In genomic region chr6:34447915-34448314, GRCh38 we compare ENCODE assay signal across 16 cellular contexts. TPM values are rescaled to one million over a fixed set of nuclear protein-coding genes. Genes with fewer than 3 reads are reported as not detected.
A peak's percentile ranks its signal among the peaks of the same experiment; 100 is the strongest.
DNase-seq lines count a peak whose midpoint lies in the region; ATAC-seq and TF ChIP-seq lines count a peak whose summit lies in the region.
"Had no signal": no experiment of that assay in that cellular context is flagged by ENCODE, and none has a peak within 500 bp of the region (broad histone marks: within the 10 kb centered on the region; RNA-seq: fewer than 3 reads in every experiment).

No MANE protein-coding gene starts in this region.

- ATAC-seq in foreskin keratinocyte (peak; percentile 29), upper lobe of right lung (peak; percentile 89)
- ATAC-seq in activated T-cell treated with anti-CD3 and anti-CD28 coated beads, Interleukin-2, amount 50 U/mL, for 4 hours, result no peak
- ATAC-seq: heart left ventricle; naive thymus-derived CD8-positive, alpha-beta T cell; stimulated activated naive CD8-positive, alpha-beta T cell treated with anti-CD3 and anti-CD28 coated beads, Interleukin-15, amount 100 ng/mL, for 72 hours had no signal

- H3K27me3 ChIP-seq in foreskin keratinocyte (no peaks in the 10 kb centered on the region), upper lobe of right lung (no peaks in the 10 kb centered on the region), tibial nerve (no peaks in the 10 kb centered on the region)
- H3K27me3 ChIP-seq: heart left ventricle, right lobe of liver had no signal

- no peak overlapping the region for H3K4me3 ChIP-seq in upper lobe of right lung
- H3K4me3 ChIP-seq in tibial nerve, result no peak overlapping the region
- H3K4me3 ChIP-seq: GM23248, heart left ventricle, left ventricle myocardium inferior, right lobe of liver had no signal

- TF ChIP-seq POLR2A in tibial nerve (IDR thresholded peaks at IDR 0.05), result no peak

- H3K36me3 Mint-ChIP-seq in mesothelial cell of epicardium, result no peaks in the 10 kb centered on the region
- no peaks in the 10 kb centered on the region for H3K36me3 Mint-ChIP-seq in activated T-cell treated with anti-CD3 and anti-CD28 coated beads, Interleukin-2, amount 50 U/mL, for 4 hours (ENCODE audit: insufficient read depth)
- H3K36me3 Mint-ChIP-seq: activated naive CD8-positive, alpha-beta T cell treated with anti-CD3 and anti-CD28 coated beads, Interleukin-2, amount 10 ng/mL, durations not matched to agents 7 days and 5 days had no signal

- intact Hi-C loops in upper lobe of right lung (cut with DNase I), result no loop called here

- peaks cover 5% of the 10 kb centered on the region for H3K4me1 Mint-ChIP-seq in mesothelial cell of epicardium
- H3K4me1 Mint-ChIP-seq in activated T-cell treated with anti-CD3 and anti-CD28 coated beads, Interleukin-2, amount 50 U/mL, for 4 hours (ENCODE audit: low read depth), result no peaks in the 10 kb centered on the region
- H3K4me1 Mint-ChIP-seq: activated naive CD8-positive, alpha-beta T cell treated with anti-CD3 and anti-CD28 coated beads, Interleukin-2, amount 10 ng/mL, durations not matched to agents 7 days and 5 days; naive thymus-derived CD8-positive, alpha-beta T cell; stimulated activated naive CD8-positive, alpha-beta T cell treated with anti-CD3 and anti-CD28 coated beads, Interleukin-15, amount 100 ng/mL, for 72 hours had no signal

- H3K27me3 Mint-ChIP-seq in mesothelial cell of epicardium (ENCODE audit: low read depth), result no peaks in the 10 kb centered on the region
- H3K27me3 Mint-ChIP-seq in activated T-cell treated with anti-CD3 and anti-CD28 coated beads, Interleukin-2, amount 50 U/mL, for 4 hours (ENCODE audit: low read depth), result no peaks in the 10 kb centered on the region
- H3K27me3 Mint-ChIP-seq: stimulated activated naive CD8-positive, alpha-beta T cell treated with anti-CD3 and anti-CD28 coated beads, Interleukin-15, amount 100 ng/mL, for 72 hours had no signal

- peaks cover 5% of the 10 kb centered on the region for H3K9me3 Mint-ChIP-seq in mesothelial cell of epicardium
- peaks cover 5% of the 10 kb centered on the region for H3K9me3 Mint-ChIP-seq in activated T-cell treated with anti-CD3 and anti-CD28 coated beads, Interleukin-2, amount 50 U/mL, for 4 hours
- H3K9me3 Mint-ChIP-seq: activated naive CD8-positive, alpha-beta T cell treated with anti-CD3 and anti-CD28 coated beads, Interleukin-2, amount 10 ng/mL, durations not matched to agents 7 days and 5 days had no signal

- TF ChIP-seq EP300 in tibial nerve (IDR thresholded peaks at IDR 0.05), result no peak

- H3K9me3 ChIP-seq in upper lobe of right lung (no peaks in the 10 kb centered on the region), tibial nerve (peaks cover 0 to 10% (median 0%) of the 10 kb centered on the region in 4 donors)
- H3K9me3 ChIP-seq: right lobe of liver had no signal

- TF ChIP-seq CTCF in foreskin keratinocyte (conservative IDR thresholded peaks at IDR 0.05), result no peak
- no peak for TF ChIP-seq CTCF in upper lobe of right lung (IDR thresholded peaks at IDR 0.05)
- no peak for TF ChIP-seq CTCF in mesothelial cell of epicardium (IDR thresholded peaks at IDR 0.05; ENCODE audit: unreplicated experiment)
- no peak for TF ChIP-seq CTCF in tibial nerve (IDR thresholded peaks at IDR 0.05)

- 63 to 75% methylated on average over 5 of the region's 5 CpGs for WGBS in tibial nerve, 2 donors

- H3K4me1 ChIP-seq in foreskin keratinocyte (no peaks in the 10 kb centered on the region), upper lobe of right lung (no peaks in the 10 kb centered on the region), tibial nerve (no peaks in the 10 kb centered on the region)
- H3K4me1 ChIP-seq: heart left ventricle, left ventricle myocardium inferior, right lobe of liver had no signal

- H3K27ac ChIP-seq in foreskin keratinocyte, result no peak overlapping the region
- H3K27ac ChIP-seq in upper lobe of right lung, result no peak overlapping the region
- no peak overlapping the region for H3K27ac ChIP-seq in tibial nerve
- H3K27ac ChIP-seq: GM23248, heart left ventricle, left ventricle myocardium inferior, right lobe of liver had no signal

- H3K36me3 ChIP-seq in upper lobe of right lung (no peaks in the 10 kb centered on the region), tibial nerve (no peaks in the 10 kb centered on the region)
- H3K36me3 ChIP-seq: heart left ventricle, left ventricle myocardium inferior, right lobe of liver had no signal

- H3K27ac Mint-ChIP-seq in mesothelial cell of epicardium, result no peak overlapping the region
- H3K27ac Mint-ChIP-seq: activated naive CD8-positive, alpha-beta T cell treated with anti-CD3 and anti-CD28 coated beads, Interleukin-2, amount 10 ng/mL, durations not matched to agents 7 days and 5 days had no signal

- H3K4me3 Mint-ChIP-seq in mesothelial cell of epicardium, result no peak overlapping the region
- no peak overlapping the region for H3K4me3 Mint-ChIP-seq in activated T-cell treated with anti-CD3 and anti-CD28 coated beads, Interleukin-2, amount 50 U/mL, for 4 hours
- H3K4me3 Mint-ChIP-seq: activated naive CD8-positive, alpha-beta T cell treated with anti-CD3 and anti-CD28 coated beads, Interleukin-2, amount 10 ng/mL, durations not matched to agents 7 days and 5 days; naive thymus-derived CD8-positive, alpha-beta T cell; stimulated activated naive CD8-positive, alpha-beta T cell treated with anti-CD3 and anti-CD28 coated beads, Interleukin-15, amount 100 ng/mL, for 72 hours had no signal

- peak; percentile 24 for DNase-seq in stimulated activated CD4-positive, alpha-beta T cell treated with anti-CD3 and anti-CD28 coated beads, Interleukin-15, amount 100 ng/mL, for 24 hours
- no peak for DNase-seq in stimulated activated CD4-positive, alpha-beta T cell treated with anti-CD3 and anti-CD28 coated beads, Interleukin-4, amount 100 ng/mL, for 24 hours
- DNase-seq in NOMO-1 (lab: John Stamatoyannopoulos, UW; ENCODE audit: unreplicated experiment in 2 of 2) (peak; percentile 27 to 31), foreskin keratinocyte (no peak), upper lobe of right lung (peak; percentile 77), mesothelial cell of epicardium (ENCODE audit: low spot score in 2 of 2, unreplicated experiment in 2 of 2) (no peak), tibial nerve (ENCODE audit: low spot score in 2 of 2) (no peak)
- DNase-seq in activated T-cell treated with anti-CD3 and anti-CD28 coated beads, Interleukin-2, amount 50 U/mL, for 4 hours, result no peak
- DNase-seq: activated naive CD8-positive, alpha-beta T cell treated with anti-CD3 and anti-CD28 coated beads, Interleukin-2, amount 10 ng/mL, durations not matched to agents 7 days and 5 days; AML-193; GM23248; heart left ventricle; left ventricle myocardium inferior; naive thymus-derived CD8-positive, alpha-beta T cell; right lobe of liver; stimulated activated naive CD8-positive, alpha-beta T cell treated with anti-CD3 and anti-CD28 coated beads, Interleukin-15, amount 100 ng/mL, for 72 hours had no signal

RNA-seq across cellular contexts. Expression of gene PACSIN1, which starts 18.0 kb away (rescaled TPM):
- total RNA-seq in foreskin keratinocyte (0.07 TPM in 1 of 2 replicates, not detected in the other), upper lobe of right lung (not detected), mesothelial cell of epicardium (3.3 to 4.5 TPM (median 3.6 TPM) in 3 replicates), tibial nerve (1 to 10 TPM in 1 of 4 donors, under 1 TPM in 2, not detected in 1; 0.30 to 2.6 (median 0.42) TPM)
- polyA plus RNA-seq in foreskin keratinocyte, result 0.01 TPM in 1 of 2 replicates, not detected in the other
- under 1 TPM in 1 of 3 donors, not detected in 2; 0.05 TPM for total RNA-seq in activated T-cell treated with anti-CD3 and anti-CD28 coated beads, Interleukin-2, amount 50 U/mL, for 4 hours
- total RNA-seq: GM23248 had no signal
- polyA plus RNA-seq: GM23248 had no signal

RNA-seq across cellular contexts. Expression of gene RPS10, which starts 22.0 kb away (rescaled TPM):
- total RNA-seq in foreskin keratinocyte, result 1,970 and 2,018 TPM in 2 replicates
- 3,077 and 3,184 TPM in 2 replicates for polyA plus RNA-seq in foreskin keratinocyte
- total RNA-seq in upper lobe of right lung, result 875 TPM
- 1,317 to 1,425 TPM (median 1,369 TPM) in 3 replicates for total RNA-seq in mesothelial cell of epicardium
- 1,000 to 10,000 TPM; 1,731 to 2,603 (median 2,031) TPM for total RNA-seq in tibial nerve
- 1,000 to 10,000 TPM; 2,110 to 2,267 (median 2,151) TPM for total RNA-seq in activated T-cell treated with anti-CD3 and anti-CD28 coated beads, Interleukin-2, amount 50 U/mL, for 4 hours

RNA-seq across cellular contexts. Expression of gene NUDT3, which starts 55.4 kb away (rescaled TPM):
- total RNA-seq in foreskin keratinocyte, result 24.8 and 26.7 TPM in 2 replicates
- 7.1 and 8.1 TPM in 2 replicates for polyA plus RNA-seq in foreskin keratinocyte
- total RNA-seq in upper lobe of right lung, result 29.1 TPM
- total RNA-seq in mesothelial cell of epicardium, result 32.7 to 33.3 TPM (median 33.2 TPM) in 3 replicates
- total RNA-seq in tibial nerve, result 10 to 100 TPM; 51.6 to 88.7 (median 57.3) TPM
- total RNA-seq in activated T-cell treated with anti-CD3 and anti-CD28 coated beads, Interleukin-2, amount 50 U/mL, for 4 hours, result 10 to 100 TPM; 26.1 to 28.1 (median 26.2) TPM

Comparison
In these comparisons a context has a peak if more than half of its experiments do, and no peak if none do; other contexts are left out.
1. DNase-seq: peak in stimulated activated CD4-positive, alpha-beta T cell treated with anti-CD3 and anti-CD28 coated beads, Interleukin-15, amount 100 ng/mL, for 24 hours (single experiment), NOMO-1 (2 of 2) and upper lobe of right lung (single experiment); none in stimulated activated CD4-positive, alpha-beta T cell treated with anti-CD3 and anti-CD28 coated beads, Interleukin-4, amount 100 ng/mL, for 24 hours (single experiment), foreskin keratinocyte (0 of 2), mesothelial cell of epicardium (0 of 2), tibial nerve (0 of 2) and activated T-cell treated with anti-CD3 and anti-CD28 coated beads, Interleukin-2, amount 50 U/mL, for 4 hours (single experiment).
2. ATAC-seq: peak in foreskin keratinocyte (single experiment) and upper lobe of right lung (single experiment); none in activated T-cell treated with anti-CD3 and anti-CD28 coated beads, Interleukin-2, amount 50 U/mL, for 4 hours (0 of 2).